In genomic region chr6:141077355-141078333, GRCh38 we compare ENCODE assay signal across 8 cellular contexts.
DNase-seq lines count a peak whose midpoint lies in the region; ATAC-seq, FAIRE-seq and TF ChIP-seq lines count a peak whose summit lies in the region.

No MANE protein-coding gene starts in this region.

- intact Hi-C loops in right cardiac atrium (cut with DNase I) (no loop called here), left ventricle myocardium superior (cut with micrococcal nuclease) (no loop called here), endothelial cell of umbilical vein (cut with micrococcal nuclease) (no loop called here)

- POLR2A ChIA-PET in endothelial cell of umbilical vein (lab: Charles Lee): no interaction called here

- no peaks in the 10 kb centered on the region for H3K79me2 ChIP-seq in endothelial cell of umbilical vein (ENCODE audit: control insufficient read depth, insufficient read depth, low read length)

- H3K36me3 ChIP-seq in endothelial cell of umbilical vein (ENCODE audit: control insufficient read depth in 2 of 2, extremely low read depth in 1 of 2, insufficient read depth in 2 of 2, low read length in 2 of 2): no peaks in the 10 kb centered on the region

- BruUV-seq in endothelial cell of umbilical vein (replicated peaks; lab: Mats Ljungman, UMichigan): no TSS peak

- H3K27ac Mint-ChIP-seq in stimulated activated naive CD8-positive, alpha-beta T cell treated with anti-CD3 and anti-CD28 coated beads, Interleukin-15, amount 100 ng/mL, for 72 hours: no peak overlapping the region

- no peaks in the 10 kb centered on the region for H3K9me1 ChIP-seq in endothelial cell of umbilical vein (replicated peaks; ENCODE audit: control insufficient read depth, extremely low read depth, insufficient read depth, low read length)

- no peaks in the 10 kb centered on the region for H4K20me1 ChIP-seq in endothelial cell of umbilical vein (replicated peaks; ENCODE audit: control insufficient read depth, extremely low read depth, insufficient read depth, low read length)

- no peak overlapping the region for H2AFZ ChIP-seq in endothelial cell of umbilical vein (ENCODE audit: low read depth, low read length)

- H3K4me3 ChIP-seq in right cardiac atrium (ENCODE audit: low read length) (no peak overlapping the region), endothelial cell of umbilical vein (replicated peaks in 1 of 3; ENCODE audit: insufficient read depth in 1 of 3, low read depth in 1 of 3, low read length in 3 of 3) (no peak overlapping the region)

- dilution Hi-C loops in endothelial cell of umbilical vein (cut with MboI; ENCODE audit: extremely low pct_ligation_motif_present, low sequenced_read_pairs): no loop called here

- H3K4me1 Mint-ChIP-seq in stimulated activated naive CD8-positive, alpha-beta T cell treated with anti-CD3 and anti-CD28 coated beads, Interleukin-15, amount 100 ng/mL, for 72 hours: no peaks in the 10 kb centered on the region

- H3K27me3 ChIP-seq in right cardiac atrium (ENCODE audit: control insufficient read depth, insufficient read depth): no peaks in the 10 kb centered on the region
- no peaks in the 10 kb centered on the region for H3K27me3 ChIP-seq in endothelial cell of umbilical vein (ENCODE audit: control insufficient read depth in 2 of 2, insufficient read depth in 2 of 2, low read length in 2 of 2)

- H3K9ac ChIP-seq in endothelial cell of umbilical vein (replicated peaks; ENCODE audit: extremely low read depth, insufficient read depth, low read length): no peak overlapping the region

- H3K4me1 ChIP-seq in right cardiac atrium (ENCODE audit: control insufficient read depth, insufficient read depth, low read length) (peaks cover 1% of the 10 kb centered on the region), endothelial cell of umbilical vein (ENCODE audit: control insufficient read depth, extremely low read depth, insufficient read depth, low read length) (no peaks in the 10 kb centered on the region)

- FAIRE-seq in endothelial cell of umbilical vein (lab: Jason Lieb, UNC) (no peak), GM12892 (lab: Jason Lieb, UNC) (no peak)

- TF ChIP-seq POLR2A in endothelial cell of umbilical vein (IDR thresholded peaks at IDR 0.05; ENCODE audit: low read depth, low read length) (no peak), GM12892 (IDR thresholded peaks at IDR 0.05; ENCODE audit: low read depth, low read length) (no peak)

- H3K4me2 ChIP-seq in endothelial cell of umbilical vein (ENCODE audit: insufficient read depth, low read length): no peak overlapping the region

- CTCF ChIA-PET in endothelial cell of umbilical vein (lab: Charles Lee): interaction anchor here (0.6 to 1.0 kb wide), 2 partner anchors 28 to 140 kb away, joined by 3 read pairs; no protein-coding TSS in a partner anchor

- H3K27me3 Mint-ChIP-seq in stimulated activated naive CD8-positive, alpha-beta T cell treated with anti-CD3 and anti-CD28 coated beads, Interleukin-15, amount 100 ng/mL, for 72 hours: no peaks in the 10 kb centered on the region

- DNase-seq in right cardiac atrium: no peak
- no peak for DNase-seq in left ventricle myocardium superior
- DNase-seq in NCI-H526 (lab: John Stamatoyannopoulos, UW): peak; percentile 38 to 61
- DNase-seq in endothelial cell of umbilical vein (ENCODE audit: low read depth, low spot score): no peak
- peak in 1 of 2 donors; percentile 3 for DNase-seq in stimulated activated naive CD8-positive, alpha-beta T cell treated with anti-CD3 and anti-CD28 coated beads, Interleukin-15, amount 100 ng/mL, for 72 hours
- DNase-seq in NOMO-1 (lab: John Stamatoyannopoulos, UW; ENCODE audit: unreplicated experiment in 2 of 2): no peak
- DNase-seq in GM12892 (ENCODE audit: insufficient read length): no peak

- no peak overlapping the region for H3K4me3 Mint-ChIP-seq in stimulated activated naive CD8-positive, alpha-beta T cell treated with anti-CD3 and anti-CD28 coated beads, Interleukin-15, amount 100 ng/mL, for 72 hours

- H3K27ac ChIP-seq in right cardiac atrium (ENCODE audit: low read length) (no peak overlapping the region), endothelial cell of umbilical vein (ENCODE audit: insufficient read depth, low read depth, low read length) (no peak overlapping the region)

- TF ChIP-seq CTCF in endothelial cell of umbilical vein (IDR thresholded peaks at IDR 0.05; ENCODE audit: extremely low read depth in 1 of 2, insufficient read depth in 1 of 2, low read depth in 1 of 2, low read length in 2 of 2): peak; percentile 11 to 19

- peak; percentile 16 to 36 for ATAC-seq in right cardiac atrium
- no peak for ATAC-seq in left ventricle myocardium superior
- peak; percentile 84 for ATAC-seq in HG02885 (IDR thresholded peaks at IDR 0.05; ENCODE audit: poor library complexity, unreplicated experiment)
- peak; percentile 53 for ATAC-seq in stimulated activated naive CD8-positive, alpha-beta T cell treated with anti-CD3 and anti-CD28 coated beads, Interleukin-15, amount 100 ng/mL, for 72 hours

- no peaks in the 10 kb centered on the region for H3K9me3 Mint-ChIP-seq in stimulated activated naive CD8-positive, alpha-beta T cell treated with anti-CD3 and anti-CD28 coated beads, Interleukin-15, amount 100 ng/mL, for 72 hours

- 92% methylated on average over 8 of the region's 8 CpGs for WGBS in right cardiac atrium

- H3K9me3 ChIP-seq in right cardiac atrium (ENCODE audit: control insufficient read depth, low read length) (no peaks in the 10 kb centered on the region), endothelial cell of umbilical vein (replicated peaks; ENCODE audit: control insufficient read depth, insufficient read depth, low read length) (no peaks in the 10 kb centered on the region)

TF ChIP-seq in endothelial cell of umbilical vein, 7 proteins besides CTCF, POLR2A, EP300 and RAD21:
- TF ChIP-seq FOS (IDR thresholded peaks at IDR 0.05; ENCODE audit: borderline replicate concordance, insufficient read depth, low read length) (no peak), JUN (IDR thresholded peaks at IDR 0.05; ENCODE audit: borderline replicate concordance, insufficient read depth, insufficient read length, low read depth) (no peak), POLR2AphosphoS5 (IDR thresholded peaks at IDR 0.05; ENCODE audit: insufficient read depth, low read depth, low read length) (no peak), EZH2 (IDR thresholded peaks at IDR 0.05; ENCODE audit: borderline replicate concordance, low read depth, low read length, severe bottlenecking) (no peak), MYC (IDR thresholded peaks at IDR 0.05; ENCODE audit: low read depth, low read length) (no peak), GATA2 (IDR thresholded peaks at IDR 0.05; ENCODE audit: insufficient read depth, insufficient read length, low read depth, low read length) (no peak), MAX (IDR thresholded peaks at IDR 0.05; ENCODE audit: insufficient read depth, insufficient read length) (no peak)

Comparison
In these comparisons a context has a peak if more than half of its experiments do, and no peak if none do; other contexts are left out.
1. DNase-seq: peak in NCI-H526 (2 of 2); none in right cardiac atrium (0 of 3), left ventricle myocardium superior (single experiment), endothelial cell of umbilical vein (single experiment), NOMO-1 (0 of 2) and GM12892 (single experiment).